ENCODE assay signal across 8 cellular contexts in the genomic region with DNA sequence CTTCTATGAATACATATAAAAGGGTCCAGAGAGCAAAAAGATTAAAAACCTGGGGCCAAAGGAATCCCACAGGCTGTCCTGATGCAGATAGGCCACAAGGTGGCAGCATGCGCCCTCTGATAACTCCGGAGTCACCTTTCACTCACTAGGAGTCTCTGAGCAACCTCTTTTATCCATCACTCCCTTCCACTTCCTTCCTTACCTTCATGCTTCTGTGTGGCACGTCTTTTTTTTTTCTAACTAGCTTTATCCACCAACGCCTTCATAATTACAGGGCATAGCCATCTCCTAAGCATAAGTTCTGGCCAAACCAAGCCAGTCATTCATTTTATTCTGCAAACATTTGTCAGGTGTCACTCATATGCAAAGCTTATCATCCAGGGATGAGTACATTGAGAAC. TPM values are rescaled to one million over a fixed set of nuclear protein-coding genes. Genes with fewer than 3 reads are reported as not detected.
DNase-seq lines count a peak whose midpoint lies in the region; ATAC-seq and TF ChIP-seq lines count a peak whose summit lies in the region.

No MANE protein-coding gene starts in this region.

- H3K36me3 ChIP-seq in HEK293 (ENCODE audit: control insufficient read depth in 2 of 2, insufficient read depth in 1 of 2, low read length in 2 of 2), result no peaks in the 10 kb centered on the region

- intact Hi-C loops in left colon (cut with DNase I, micrococcal nuclease), result loop anchor here (5.0 to 10.0 kb wide), 2 partner anchors 142 to 145 kb away; no protein-coding TSS in a partner anchor

- POLR2A ChIA-PET in HEK293 (lab: Yijun Ruan, JAX), result interaction anchor here (1.3 kb wide), 1 partner anchor 638 kb away, joined by 3 read pairs; no protein-coding TSS in a partner anchor

- no peak overlapping the region for H3K27ac ChIP-seq in HEK293 (ENCODE audit: extremely low read depth, low read depth, low read length)

- ATAC-seq in central memory CD8-positive, alpha-beta T cell (replicated peaks; ENCODE audit: extremely low read depth, poor library complexity, severe bottlenecking), result peak; percentile 36
- peak; percentile 81 for ATAC-seq in left colon
- ATAC-seq in GM18511 (IDR thresholded peaks at IDR 0.05; ENCODE audit: unreplicated experiment), result no peak

- TF ChIP-seq CTCF in HEK293 (tag by site-specific recombination; IDR thresholded peaks at IDR 0.05), result peak; percentile 52; the same call in 1 of the 2 replicates

- H3K4me1 ChIP-seq in HEK293 (ENCODE audit: control insufficient read depth, insufficient read depth, low read length), result no peaks in the 10 kb centered on the region

- CTCF ChIA-PET in HEK293 (lab: Yijun Ruan, JAX), result interaction anchor here (0.5 to 11.6 kb wide), 58 partner anchors 9 to 981 kb away, joined by 3 to 259 read pairs (median 4); partner anchors contain the start of genes CREB3L4, PGLYRP3, S100A1 and S100A12

- no peak overlapping the region for H3K4me3 ChIP-seq in HEK293 (ENCODE audit: low read depth, low read length)

- no peaks in the 10 kb centered on the region for H3K9me3 Mint-ChIP-seq in central memory CD8-positive, alpha-beta T cell

- H3K36me3 Mint-ChIP-seq in central memory CD8-positive, alpha-beta T cell (ENCODE audit: insufficient read depth), result no peaks in the 10 kb centered on the region

- H3K9me3 ChIP-seq in HEK293 (ENCODE audit: control insufficient read depth, insufficient read depth, low read depth, low read length), result no peaks in the 10 kb centered on the region

- H3K27ac Mint-ChIP-seq in central memory CD8-positive, alpha-beta T cell (ENCODE audit: low read depth), result no peak overlapping the region

- peaks cover 58% of the 10 kb centered on the region for H3K27me3 Mint-ChIP-seq in central memory CD8-positive, alpha-beta T cell

- H3K4me1 Mint-ChIP-seq in central memory CD8-positive, alpha-beta T cell, result peaks cover 5% of the 10 kb centered on the region

- DNase-seq in CD1c-positive myeloid dendritic cell (ENCODE audit: extremely low spot score), result peak; percentile 83
- peak; percentile 94 for DNase-seq in NCI-H345 treated with DMSO at 0.1 percent for 48 hours (lab: John Stamatoyannopoulos, UW; ENCODE audit: unreplicated experiment)
- peak; percentile 63 for DNase-seq in activated CD4-positive, CD25-positive, alpha-beta regulatory T cell treated with anti-CD3 and anti-CD28 coated beads, Interleukin-2, amount 50 U/mL, for 72 hours
- peak in 1 of 2 donors; percentile 29 for DNase-seq in central memory CD8-positive, alpha-beta T cell (ENCODE audit: low spot score in 2 of 2)
- DNase-seq in left colon, result peak in 1 of 2 donors; percentile 67
- peak; percentile 69 for DNase-seq in stimulated activated CD4-positive, alpha-beta T cell treated with anti-CD3 and anti-CD28 coated beads, Interleukin-4, amount 100 ng/mL, for 24 hours

- H3K4me3 Mint-ChIP-seq in central memory CD8-positive, alpha-beta T cell, result no peak overlapping the region

TF ChIP-seq in HEK293, 187 proteins besides CTCF, POLR2A, EP300 and RAD21:
- TF ChIP-seq ZBTB20 (tag by site-specific recombination; IDR thresholded peaks at IDR 0.05) (no peak), ZNF664 (tag by site-specific recombination; IDR thresholded peaks at IDR 0.05) (no peak), ZNF660 (tag by site-specific recombination; IDR thresholded peaks at IDR 0.05) (peak; percentile 12; the same call in 1 of the 2 replicates), ZBTB17 (tag by site-specific recombination; IDR thresholded peaks at IDR 0.05) (peak; percentile 30; the same call in 1 of the 2 replicates), ZNF692 (tag by site-specific recombination; IDR thresholded peaks at IDR 0.05) (no peak), ZNF175 (tag by site-specific recombination; IDR thresholded peaks at IDR 0.05) (no peak), ZNF654 (tag by site-specific recombination; IDR thresholded peaks at IDR 0.05; ENCODE audit: low read depth) (peak; percentile 97), SCRT2 (tag by site-specific recombination; IDR thresholded peaks at IDR 0.05) (0 out of 2 replicates have a peak, but pooled peaks have one; percentile 18), ZNF561 (tag by site-specific recombination; IDR thresholded peaks at IDR 0.05; ENCODE audit: borderline replicate concordance) (no peak)

RNA-seq across cellular contexts. Expression of gene PGLYRP4, which starts 3.9 kb away (rescaled TPM):
- not detected for total RNA-seq in left colon

RNA-seq across cellular contexts. Expression of gene S100A9, which starts 5.1 kb away (rescaled TPM):
- total RNA-seq in left colon, result 10 to 100 TPM in 1 of 2 donors, 1 to 10 TPM in 1; 9.2 to 21.0 TPM

RNA-seq across cellular contexts. Expression of gene S100A12, which starts 22.9 kb away (rescaled TPM):
- total RNA-seq in left colon, result under 1 TPM in 1 of 2 donors, not detected in 1; 0.85 TPM

RNA-seq across cellular contexts. Expression of gene S100A8, which starts 38.4 kb away (rescaled TPM):
- 1 to 10 TPM; 1.2 to 6.7 TPM for total RNA-seq in left colon

RNA-seq across cellular contexts. Expression of gene PGLYRP3, which starts 39.8 kb away (rescaled TPM):
- total RNA-seq in left colon, result not detected
